ENCODE assay signal across 1 cellular context in the genomic region with DNA sequence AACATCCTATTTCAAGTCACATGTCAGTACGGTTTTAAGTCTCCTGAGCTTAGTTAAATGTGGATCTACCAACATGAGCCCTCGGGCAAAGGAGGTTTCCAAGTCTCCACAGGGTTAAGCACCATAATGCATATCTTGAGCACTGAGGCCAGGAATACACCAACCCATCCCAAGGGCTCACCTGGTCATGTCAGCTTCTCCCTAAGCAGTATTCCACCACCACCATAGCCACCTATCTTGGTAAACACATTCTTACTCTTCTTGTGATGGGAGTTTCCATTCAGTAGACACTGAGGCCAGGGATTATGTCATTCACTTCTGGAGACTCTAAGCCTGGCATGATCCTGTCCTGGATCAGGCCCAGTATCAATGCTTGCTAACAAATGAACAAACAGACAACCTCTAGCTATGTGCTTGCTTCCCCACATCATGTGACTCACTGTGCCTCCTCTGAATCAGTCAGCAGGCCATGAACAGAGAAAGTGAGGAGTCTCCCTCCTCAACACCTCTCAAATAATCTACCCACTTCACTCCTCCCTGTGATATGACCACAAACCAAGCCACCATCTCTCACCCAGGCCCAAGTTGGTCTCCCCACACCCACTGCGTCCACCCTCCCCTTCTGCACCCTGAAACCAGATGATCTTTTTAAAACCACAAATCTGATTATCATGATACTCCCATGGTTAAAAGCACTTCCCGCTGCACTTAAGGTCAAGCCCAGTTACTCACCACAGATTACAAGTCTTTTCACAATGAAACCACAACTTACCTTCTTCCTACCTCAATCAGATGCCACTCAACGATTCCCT.
TF ChIP-seq lines count a peak whose summit lies in the region.

No MANE protein-coding gene starts in this region.

TF ChIP-seq in HepG2, 621 proteins besides CTCF, POLR2A, EP300 and RAD21 (continues in another document):
- TF ChIP-seq ZNF816 (CRISPR knock-in tag; IDR thresholded peaks at IDR 0.05; ENCODE audit: borderline replicate concordance) (no peak), ZNF333 (CRISPR knock-in tag; IDR thresholded peaks at IDR 0.05; ENCODE audit: borderline replicate concordance) (no peak), ZNF24 (IDR thresholded peaks at IDR 0.05) (no peak), GTF2F1 (IDR thresholded peaks at IDR 0.05; ENCODE audit: low read length) (no peak), RBFOX2 (IDR thresholded peaks at IDR 0.05; ENCODE audit: low read depth, low read length) (peak; percentile 60; the same call in 1 of the 2 replicates), U2AF1 (optimal IDR thresholded peaks at IDR 0.05; ENCODE audit: low read depth, low read length) (no peak), PAF1 (CRISPR knock-in tag; IDR thresholded peaks at IDR 0.05) (0 out of 2 replicates have a peak, but pooled peaks have one; percentile 27), AKAP8 (CRISPR knock-in tag; IDR thresholded peaks at IDR 0.05) (peak; percentile 61; the same call in 1 of the 2 replicates), KDM2A (CRISPR knock-in tag; IDR thresholded peaks at IDR 0.05; ENCODE audit: borderline replicate concordance, low read depth) (0 out of 2 replicates have a peak, but pooled peaks have one; percentile 10), RELA (CRISPR knock-in tag; IDR thresholded peaks at IDR 0.05) (no peak), FOXK1 (CRISPR knock-in tag; IDR thresholded peaks at IDR 0.05; ENCODE audit: borderline replicate concordance, low read depth) (no peak), FOXC1 (CRISPR knock-in tag; IDR thresholded peaks at IDR 0.05; ENCODE audit: borderline replicate concordance) (0 out of 2 replicates have a peak, but pooled peaks have one; percentile 9), ZNF337 (CRISPR knock-in tag; IDR thresholded peaks at IDR 0.05; ENCODE audit: borderline replicate concordance, low read depth) (0 out of 2 replicates have a peak, but pooled peaks have one; percentile 2), SRSF4 (IDR thresholded peaks at IDR 0.05; ENCODE audit: low read depth, low read length, poor library complexity, severe bottlenecking) (no peak), EHMT2 (IDR thresholded peaks at IDR 0.05; ENCODE audit: borderline replicate concordance, low read depth, low read length) (no peak), ZNF652 (CRISPR knock-in tag; IDR thresholded peaks at IDR 0.05; ENCODE audit: borderline replicate concordance, low read depth) (no peak), ZNF274 (CRISPR knock-in tag; IDR thresholded peaks at IDR 0.05) (no peak), ATF1 (CRISPR knock-in tag; IDR thresholded peaks at IDR 0.05) (no peak), ZNF878 (CRISPR knock-in tag; IDR thresholded peaks at IDR 0.05) (no peak), SP5 (CRISPR knock-in tag; IDR thresholded peaks at IDR 0.05; ENCODE audit: borderline replicate concordance, low read depth) (no peak), ZNF7 (CRISPR knock-in tag; IDR thresholded peaks at IDR 0.05) (no peak), MZF1 (CRISPR knock-in tag; IDR thresholded peaks at IDR 0.05; ENCODE audit: borderline replicate concordance) (no peak), USF2 (IDR thresholded peaks at IDR 0.05; ENCODE audit: low read depth, low read length) (no peak), USF2 (CRISPR knock-in tag; IDR thresholded peaks at IDR 0.05; ENCODE audit: borderline replicate concordance) (no peak), HOXD1 (CRISPR knock-in tag; IDR thresholded peaks at IDR 0.05) (no peak), ZSCAN30 (CRISPR knock-in tag; IDR thresholded peaks at IDR 0.05) (no peak), RBM22 (optimal IDR thresholded peaks at IDR 0.05; ENCODE audit: low read length) (peak; percentile 76), KMT2B (CRISPR knock-in tag; IDR thresholded peaks at IDR 0.05) (no peak), POLR2G (IDR thresholded peaks at IDR 0.05; ENCODE audit: low read depth, low read length) (peak; percentile 64; the same call in 1 of the 2 replicates), HCFC1 (IDR thresholded peaks at IDR 0.05; ENCODE audit: low read depth, low read length) (no peak), HINFP (CRISPR knock-in tag; IDR thresholded peaks at IDR 0.05; ENCODE audit: low read depth) (no peak)
- TF ChIP-seq, protein P1, sequence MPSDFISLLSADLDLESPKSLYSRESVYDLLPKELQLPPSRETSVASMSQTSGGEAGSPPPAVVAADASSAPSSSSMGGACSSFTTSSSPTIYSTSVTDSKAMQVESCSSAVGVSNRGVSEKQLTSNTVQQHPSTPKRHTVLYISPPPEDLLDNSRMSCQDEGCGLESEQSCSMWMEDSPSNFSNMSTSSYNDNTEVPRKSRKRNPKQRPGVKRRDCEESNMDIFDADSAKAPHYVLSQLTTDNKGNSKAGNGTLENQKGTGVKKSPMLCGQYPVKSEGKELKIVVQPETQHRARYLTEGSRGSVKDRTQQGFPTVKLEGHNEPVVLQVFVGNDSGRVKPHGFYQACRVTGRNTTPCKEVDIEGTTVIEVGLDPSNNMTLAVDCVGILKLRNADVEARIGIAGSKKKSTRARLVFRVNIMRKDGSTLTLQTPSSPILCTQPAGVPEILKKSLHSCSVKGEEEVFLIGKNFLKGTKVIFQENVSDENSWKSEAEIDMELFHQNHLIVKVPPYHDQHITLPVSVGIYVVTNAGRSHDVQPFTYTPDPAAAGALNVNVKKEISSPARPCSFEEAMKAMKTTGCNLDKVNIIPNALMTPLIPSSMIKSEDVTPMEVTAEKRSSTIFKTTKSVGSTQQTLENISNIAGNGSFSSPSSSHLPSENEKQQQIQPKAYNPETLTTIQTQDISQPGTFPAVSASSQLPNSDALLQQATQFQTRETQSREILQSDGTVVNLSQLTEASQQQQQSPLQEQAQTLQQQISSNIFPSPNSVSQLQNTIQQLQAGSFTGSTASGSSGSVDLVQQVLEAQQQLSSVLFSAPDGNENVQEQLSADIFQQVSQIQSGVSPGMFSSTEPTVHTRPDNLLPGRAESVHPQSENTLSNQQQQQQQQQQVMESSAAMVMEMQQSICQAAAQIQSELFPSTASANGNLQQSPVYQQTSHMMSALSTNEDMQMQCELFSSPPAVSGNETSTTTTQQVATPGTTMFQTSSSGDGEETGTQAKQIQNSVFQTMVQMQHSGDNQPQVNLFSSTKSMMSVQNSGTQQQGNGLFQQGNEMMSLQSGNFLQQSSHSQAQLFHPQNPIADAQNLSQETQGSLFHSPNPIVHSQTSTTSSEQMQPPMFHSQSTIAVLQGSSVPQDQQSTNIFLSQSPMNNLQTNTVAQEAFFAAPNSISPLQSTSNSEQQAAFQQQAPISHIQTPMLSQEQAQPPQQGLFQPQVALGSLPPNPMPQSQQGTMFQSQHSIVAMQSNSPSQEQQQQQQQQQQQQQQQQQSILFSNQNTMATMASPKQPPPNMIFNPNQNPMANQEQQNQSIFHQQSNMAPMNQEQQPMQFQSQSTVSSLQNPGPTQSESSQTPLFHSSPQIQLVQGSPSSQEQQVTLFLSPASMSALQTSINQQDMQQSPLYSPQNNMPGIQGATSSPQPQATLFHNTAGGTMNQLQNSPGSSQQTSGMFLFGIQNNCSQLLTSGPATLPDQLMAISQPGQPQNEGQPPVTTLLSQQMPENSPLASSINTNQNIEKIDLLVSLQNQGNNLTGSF (CRISPR knock-in tag; IDR thresholded peaks at IDR 0.05): no peak
- TF ChIP-seq, protein P2, sequence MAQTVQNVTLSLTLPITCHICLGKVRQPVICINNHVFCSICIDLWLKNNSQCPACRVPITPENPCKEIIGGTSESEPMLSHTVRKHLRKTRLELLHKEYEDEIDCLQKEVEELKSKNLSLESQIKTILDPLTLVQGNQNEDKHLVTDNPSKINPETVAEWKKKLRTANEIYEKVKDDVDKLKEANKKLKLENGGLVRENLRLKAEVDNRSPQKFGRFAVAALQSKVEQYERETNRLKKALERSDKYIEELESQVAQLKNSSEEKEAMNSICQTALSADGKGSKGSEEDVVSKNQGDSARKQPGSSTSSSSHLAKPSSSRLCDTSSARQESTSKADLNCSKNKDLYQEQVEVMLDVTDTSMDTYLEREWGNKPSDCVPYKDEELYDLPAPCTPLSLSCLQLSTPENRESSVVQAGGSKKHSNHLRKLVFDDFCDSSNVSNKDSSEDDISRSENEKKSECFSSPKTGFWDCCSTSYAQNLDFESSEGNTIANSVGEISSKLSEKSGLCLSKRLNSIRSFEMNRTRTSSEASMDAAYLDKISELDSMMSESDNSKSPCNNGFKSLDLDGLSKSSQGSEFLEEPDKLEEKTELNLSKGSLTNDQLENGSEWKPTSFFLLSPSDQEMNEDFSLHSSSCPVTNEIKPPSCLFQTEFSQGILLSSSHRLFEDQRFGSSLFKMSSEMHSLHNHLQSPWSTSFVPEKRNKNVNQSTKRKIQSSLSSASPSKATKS (CRISPR knock-in tag; IDR thresholded peaks at IDR 0.05): no peak
- TF ChIP-seq, protein P3, sequence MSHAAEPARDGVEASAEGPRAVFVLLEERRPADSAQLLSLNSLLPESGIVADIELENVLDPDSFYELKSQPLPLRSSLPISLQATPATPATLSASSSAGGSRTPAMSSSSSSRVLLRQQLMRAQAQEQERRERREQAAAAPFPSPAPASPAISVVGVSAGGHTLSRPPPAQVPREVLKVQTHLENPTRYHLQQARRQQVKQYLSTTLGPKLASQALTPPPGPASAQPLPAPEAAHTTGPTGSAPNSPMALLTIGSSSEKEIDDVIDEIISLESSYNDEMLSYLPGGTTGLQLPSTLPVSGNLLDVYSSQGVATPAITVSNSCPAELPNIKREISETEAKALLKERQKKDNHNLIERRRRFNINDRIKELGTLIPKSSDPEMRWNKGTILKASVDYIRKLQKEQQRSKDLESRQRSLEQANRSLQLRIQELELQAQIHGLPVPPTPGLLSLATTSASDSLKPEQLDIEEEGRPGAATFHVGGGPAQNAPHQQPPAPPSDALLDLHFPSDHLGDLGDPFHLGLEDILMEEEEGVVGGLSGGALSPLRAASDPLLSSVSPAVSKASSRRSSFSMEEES (CRISPR knock-in tag; IDR thresholded peaks at IDR 0.05): peak; percentile 18; the same call in 1 of the 2 replicates
- TF ChIP-seq, protein P4, sequence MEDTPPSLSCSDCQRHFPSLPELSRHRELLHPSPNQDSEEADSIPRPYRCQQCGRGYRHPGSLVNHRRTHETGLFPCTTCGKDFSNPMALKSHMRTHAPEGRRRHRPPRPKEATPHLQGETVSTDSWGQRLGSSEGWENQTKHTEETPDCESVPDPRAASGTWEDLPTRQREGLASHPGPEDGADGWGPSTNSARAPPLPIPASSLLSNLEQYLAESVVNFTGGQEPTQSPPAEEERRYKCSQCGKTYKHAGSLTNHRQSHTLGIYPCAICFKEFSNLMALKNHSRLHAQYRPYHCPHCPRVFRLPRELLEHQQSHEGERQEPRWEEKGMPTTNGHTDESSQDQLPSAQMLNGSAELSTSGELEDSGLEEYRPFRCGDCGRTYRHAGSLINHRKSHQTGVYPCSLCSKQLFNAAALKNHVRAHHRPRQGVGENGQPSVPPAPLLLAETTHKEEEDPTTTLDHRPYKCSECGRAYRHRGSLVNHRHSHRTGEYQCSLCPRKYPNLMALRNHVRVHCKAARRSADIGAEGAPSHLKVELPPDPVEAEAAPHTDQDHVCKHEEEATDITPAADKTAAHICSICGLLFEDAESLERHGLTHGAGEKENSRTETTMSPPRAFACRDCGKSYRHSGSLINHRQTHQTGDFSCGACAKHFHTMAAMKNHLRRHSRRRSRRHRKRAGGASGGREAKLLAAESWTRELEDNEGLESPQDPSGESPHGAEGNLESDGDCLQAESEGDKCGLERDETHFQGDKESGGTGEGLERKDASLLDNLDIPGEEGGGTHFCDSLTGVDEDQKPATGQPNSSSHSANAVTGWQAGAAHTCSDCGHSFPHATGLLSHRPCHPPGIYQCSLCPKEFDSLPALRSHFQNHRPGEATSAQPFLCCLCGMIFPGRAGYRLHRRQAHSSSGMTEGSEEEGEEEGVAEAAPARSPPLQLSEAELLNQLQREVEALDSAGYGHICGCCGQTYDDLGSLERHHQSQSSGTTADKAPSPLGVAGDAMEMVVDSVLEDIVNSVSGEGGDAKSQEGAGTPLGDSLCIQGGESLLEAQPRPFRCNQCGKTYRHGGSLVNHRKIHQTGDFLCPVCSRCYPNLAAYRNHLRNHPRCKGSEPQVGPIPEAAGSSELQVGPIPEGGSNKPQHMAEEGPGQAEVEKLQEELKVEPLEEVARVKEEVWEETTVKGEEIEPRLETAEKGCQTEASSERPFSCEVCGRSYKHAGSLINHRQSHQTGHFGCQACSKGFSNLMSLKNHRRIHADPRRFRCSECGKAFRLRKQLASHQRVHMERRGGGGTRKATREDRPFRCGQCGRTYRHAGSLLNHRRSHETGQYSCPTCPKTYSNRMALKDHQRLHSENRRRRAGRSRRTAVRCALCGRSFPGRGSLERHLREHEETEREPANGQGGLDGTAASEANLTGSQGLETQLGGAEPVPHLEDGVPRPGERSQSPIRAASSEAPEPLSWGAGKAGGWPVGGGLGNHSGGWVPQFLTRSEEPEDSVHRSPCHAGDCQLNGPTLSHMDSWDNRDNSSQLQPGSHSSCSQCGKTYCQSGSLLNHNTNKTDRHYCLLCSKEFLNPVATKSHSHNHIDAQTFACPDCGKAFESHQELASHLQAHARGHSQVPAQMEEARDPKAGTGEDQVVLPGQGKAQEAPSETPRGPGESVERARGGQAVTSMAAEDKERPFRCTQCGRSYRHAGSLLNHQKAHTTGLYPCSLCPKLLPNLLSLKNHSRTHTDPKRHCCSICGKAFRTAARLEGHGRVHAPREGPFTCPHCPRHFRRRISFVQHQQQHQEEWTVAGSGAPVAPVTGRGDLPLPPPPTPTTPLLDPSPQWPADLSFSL (CRISPR knock-in tag; IDR thresholded peaks at IDR 0.05): no peak
- TF ChIP-seq, protein P5, sequence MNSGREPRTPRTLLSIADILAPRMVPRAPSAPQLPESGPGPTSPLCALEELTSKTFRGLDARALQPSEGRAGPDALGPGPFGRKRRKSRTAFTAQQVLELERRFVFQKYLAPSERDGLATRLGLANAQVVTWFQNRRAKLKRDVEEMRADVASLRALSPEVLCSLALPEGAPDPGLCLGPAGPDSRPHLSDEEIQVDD (CRISPR knock-in tag; IDR thresholded peaks at IDR 0.05; ENCODE audit: borderline replicate concordance): no peak
